ENCODE assay signal across 2 cellular contexts in genomic region chr17:58416937-58417299, GRCh38.
TF ChIP-seq lines count a peak whose summit lies in the region.

No MANE protein-coding gene starts in this region.

TF ChIP-seq in A549, 52 proteins besides CTCF, POLR2A, EP300 and RAD21 (continued from another document):
- TF ChIP-seq BCL3 (IDR thresholded peaks at IDR 0.05) (no peak), KDM5A (IDR thresholded peaks at IDR 0.05) (peak; percentile 34; the same call in 1 of the 2 replicates), REST (IDR thresholded peaks at IDR 0.05) (no peak), ZC3H11A (IDR thresholded peaks at IDR 0.05) (0 out of 2 replicates have a peak, but pooled peaks have one; percentile 10), HOXB13 (CRISPR knock-in tag; IDR thresholded peaks at IDR 0.05; ENCODE audit: low read depth) (no peak)

TF ChIP-seq in H1, 55 proteins besides CTCF, POLR2A, EP300 and RAD21 (continued from another document):
- no peak for TF ChIP-seq USF2 (IDR thresholded peaks at IDR 0.05; ENCODE audit: low read length)
- TF ChIP-seq KDM4A (IDR thresholded peaks at IDR 0.05; ENCODE audit: low read depth, low read length, severe bottlenecking), result no peak
- no peak for TF ChIP-seq PHF8 (conservative IDR thresholded peaks at IDR 0.05; ENCODE audit: low read depth, low read length)
- TF ChIP-seq TAF7 (optimal IDR thresholded peaks at IDR 0.05; ENCODE audit: borderline replicate concordance, low read depth, low read length), result no peak
- no peak for TF ChIP-seq FOSL1 (IDR thresholded peaks at IDR 0.05; ENCODE audit: insufficient read depth, low read depth, low read length)
- no peak for TF ChIP-seq EGR1 (IDR thresholded peaks at IDR 0.05; ENCODE audit: borderline replicate concordance, low read depth, low read length)
- TF ChIP-seq POLR2AphosphoS5 (IDR thresholded peaks at IDR 0.05; ENCODE audit: low read depth, low read length), result no peak
